14 cellular contexts compared by ENCODE assay signal in genomic region chr6:72699142-72699541, GRCh38.
"Had no signal": no experiment of that assay in that cellular context is flagged by ENCODE, and none has a peak within 500 bp of the region (broad histone marks: within the 10 kb centered on the region; RNA-seq: fewer than 3 reads in every experiment).

No MANE protein-coding gene starts in this region.

- H3K4me3 ChIP-seq: adrenal gland, sigmoid colon, testis had no signal

- DNase-seq: activated CD4-positive, alpha-beta T cell treated with anti-CD3 and anti-CD28 coated beads, Interleukin-2, amount 10 ng/mL, durations not matched to agents 24 days and 14 days; activated CD8-positive, alpha-beta memory T cell treated with anti-CD3 and anti-CD28 coated beads for 24 hours; activated naive CD4-positive, alpha-beta T cell treated with anti-CD3 and anti-CD28 coated beads, Interleukin-2, amount 10 ng/mL, durations not matched to agents 7 days and 5 days; adrenal gland; central memory CD4-positive, alpha-beta T cell; cortex of kidney; effector CD8-positive, alpha-beta T cell; left ventricle myocardium superior; mesendoderm; nephron progenitor cell; sigmoid colon; stimulated activated CD4-positive, alpha-beta T cell treated with anti-CD3 and anti-CD28 coated beads, Interleukin-12 subunit alpha, Interleukin-12 subunit beta, amount 100 ng/mL, for 4 hours; stimulated activated naive CD8-positive, alpha-beta T cell treated with anti-CD3 and anti-CD28 coated beads, Interleukin-15, Interleukin-2, amounts not matched to agents 100 U/mL and 50 U/mL, for 24 hours; testis had no signal

- H3K4me1 ChIP-seq: adrenal gland, sigmoid colon, testis had no signal

- H3K36me3 ChIP-seq: adrenal gland, sigmoid colon had no signal

- H3K9me3 ChIP-seq: adrenal gland, sigmoid colon, testis had no signal

- H3K27ac ChIP-seq: adrenal gland, sigmoid colon, testis had no signal

- H3K27me3 ChIP-seq: adrenal gland, sigmoid colon, testis had no signal
